ENCODE assay signal across 17 cellular contexts in genomic region chr19:5991244-5991838, GRCh38.
"Had no signal": no experiment of that assay in that cellular context is flagged by ENCODE, and none has a peak within 500 bp of the region (broad histone marks: within the 10 kb centered on the region; RNA-seq: fewer than 3 reads in every experiment).

No MANE protein-coding gene starts in this region.

- H3K4me3 ChIP-seq: heart right ventricle, tibial artery, upper lobe of left lung, uterus had no signal

- H3K9me3 ChIP-seq: heart right ventricle, neutrophil, tibial artery, upper lobe of left lung, uterus had no signal

- H3K9me3 Mint-ChIP-seq: naive thymus-derived CD4-positive, alpha-beta T cell; nephron progenitor cell had no signal

- DNase-seq: effector memory CD4-positive, alpha-beta T cell; heart right ventricle; hypothalamus; kidney glomerular epithelial cell; naive thymus-derived CD4-positive, alpha-beta T cell; nephron progenitor cell; small intestine; stimulated activated CD4-positive, alpha-beta T cell treated with anti-CD3 and anti-CD28 coated beads, Interleukin-12 subunit alpha, Interleukin-12 subunit beta, amount 100 ng/mL, for 4 hours; stimulated activated CD4-positive, alpha-beta T cell treated with anti-CD3 and anti-CD28 coated beads, Interleukin-2, amount 100 ng/mL, for 48 hours; stimulated activated naive CD8-positive, alpha-beta T cell treated with anti-CD3 and anti-CD28 coated beads, Interleukin-15, Interleukin-2, amounts not matched to agents 100 U/mL and 50 U/mL, for 24 hours; tibial artery; upper lobe of left lung; uterus had no signal

- ATAC-seq: heart right ventricle; naive thymus-derived CD4-positive, alpha-beta T cell; stimulated activated naive CD8-positive, alpha-beta T cell treated with anti-CD3 and anti-CD28 coated beads, Interleukin-15, Interleukin-2, amounts not matched to agents 100 U/mL and 50 U/mL, for 24 hours had no signal

- H3K27ac ChIP-seq: heart right ventricle, neutrophil, tibial artery, upper lobe of left lung, uterus had no signal

- H3K4me1 ChIP-seq: uterus had no signal

- H3K27ac Mint-ChIP-seq: naive thymus-derived CD4-positive, alpha-beta T cell; nephron progenitor cell had no signal

- H3K27me3 Mint-ChIP-seq: naive thymus-derived CD4-positive, alpha-beta T cell had no signal

- FAIRE-seq: endometrium, frontal cortex, islet of Langerhans, small intestine had no signal

- H3K27me3 ChIP-seq: heart right ventricle, neutrophil, tibial artery, upper lobe of left lung, uterus had no signal

- H3K36me3 ChIP-seq: uterus had no signal
